ENCODE assay signal across 1 cellular context in genomic region chr4:147286846-147287587, GRCh38.
TF ChIP-seq lines count a peak whose summit lies in the region.

No MANE protein-coding gene starts in this region.

TF ChIP-seq in GM23338, 12 proteins besides CTCF, POLR2A, EP300 and RAD21:
- TF ChIP-seq ZNF114 (CRISPR knock-in tag; IDR thresholded peaks at IDR 0.05) (no peak), ZNF331 (CRISPR knock-in tag; IDR thresholded peaks at IDR 0.05; ENCODE audit: low read depth) (no peak), POLR2AphosphoS5 (IDR thresholded peaks at IDR 0.05; ENCODE audit: low read depth) (no peak), JUNB (IDR thresholded peaks at IDR 0.05; ENCODE audit: unreplicated experiment) (no peak), CREB1 (CRISPR knock-in tag; IDR thresholded peaks at IDR 0.05; ENCODE audit: low read depth) (no peak), EZH2 (IDR thresholded peaks at IDR 0.05; ENCODE audit: low read depth, unreplicated experiment) (no peak), NANOG (IDR thresholded peaks at IDR 0.05; ENCODE audit: borderline replicate concordance) (no peak), EZH2phosphoT487 (IDR thresholded peaks at IDR 0.05; ENCODE audit: unreplicated experiment) (no peak), REST (IDR thresholded peaks at IDR 0.05; ENCODE audit: unreplicated experiment) (no peak), STAT1 (IDR thresholded peaks at IDR 0.05; ENCODE audit: unreplicated experiment) (no peak)
- TF ChIP-seq, protein P1, sequence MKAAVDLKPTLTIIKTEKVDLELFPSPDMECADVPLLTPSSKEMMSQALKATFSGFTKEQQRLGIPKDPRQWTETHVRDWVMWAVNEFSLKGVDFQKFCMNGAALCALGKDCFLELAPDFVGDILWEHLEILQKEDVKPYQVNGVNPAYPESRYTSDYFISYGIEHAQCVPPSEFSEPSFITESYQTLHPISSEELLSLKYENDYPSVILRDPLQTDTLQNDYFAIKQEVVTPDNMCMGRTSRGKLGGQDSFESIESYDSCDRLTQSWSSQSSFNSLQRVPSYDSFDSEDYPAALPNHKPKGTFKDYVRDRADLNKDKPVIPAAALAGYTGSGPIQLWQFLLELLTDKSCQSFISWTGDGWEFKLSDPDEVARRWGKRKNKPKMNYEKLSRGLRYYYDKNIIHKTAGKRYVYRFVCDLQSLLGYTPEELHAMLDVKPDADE (IDR thresholded peaks at IDR 0.05): no peak
- TF ChIP-seq, protein P2, sequence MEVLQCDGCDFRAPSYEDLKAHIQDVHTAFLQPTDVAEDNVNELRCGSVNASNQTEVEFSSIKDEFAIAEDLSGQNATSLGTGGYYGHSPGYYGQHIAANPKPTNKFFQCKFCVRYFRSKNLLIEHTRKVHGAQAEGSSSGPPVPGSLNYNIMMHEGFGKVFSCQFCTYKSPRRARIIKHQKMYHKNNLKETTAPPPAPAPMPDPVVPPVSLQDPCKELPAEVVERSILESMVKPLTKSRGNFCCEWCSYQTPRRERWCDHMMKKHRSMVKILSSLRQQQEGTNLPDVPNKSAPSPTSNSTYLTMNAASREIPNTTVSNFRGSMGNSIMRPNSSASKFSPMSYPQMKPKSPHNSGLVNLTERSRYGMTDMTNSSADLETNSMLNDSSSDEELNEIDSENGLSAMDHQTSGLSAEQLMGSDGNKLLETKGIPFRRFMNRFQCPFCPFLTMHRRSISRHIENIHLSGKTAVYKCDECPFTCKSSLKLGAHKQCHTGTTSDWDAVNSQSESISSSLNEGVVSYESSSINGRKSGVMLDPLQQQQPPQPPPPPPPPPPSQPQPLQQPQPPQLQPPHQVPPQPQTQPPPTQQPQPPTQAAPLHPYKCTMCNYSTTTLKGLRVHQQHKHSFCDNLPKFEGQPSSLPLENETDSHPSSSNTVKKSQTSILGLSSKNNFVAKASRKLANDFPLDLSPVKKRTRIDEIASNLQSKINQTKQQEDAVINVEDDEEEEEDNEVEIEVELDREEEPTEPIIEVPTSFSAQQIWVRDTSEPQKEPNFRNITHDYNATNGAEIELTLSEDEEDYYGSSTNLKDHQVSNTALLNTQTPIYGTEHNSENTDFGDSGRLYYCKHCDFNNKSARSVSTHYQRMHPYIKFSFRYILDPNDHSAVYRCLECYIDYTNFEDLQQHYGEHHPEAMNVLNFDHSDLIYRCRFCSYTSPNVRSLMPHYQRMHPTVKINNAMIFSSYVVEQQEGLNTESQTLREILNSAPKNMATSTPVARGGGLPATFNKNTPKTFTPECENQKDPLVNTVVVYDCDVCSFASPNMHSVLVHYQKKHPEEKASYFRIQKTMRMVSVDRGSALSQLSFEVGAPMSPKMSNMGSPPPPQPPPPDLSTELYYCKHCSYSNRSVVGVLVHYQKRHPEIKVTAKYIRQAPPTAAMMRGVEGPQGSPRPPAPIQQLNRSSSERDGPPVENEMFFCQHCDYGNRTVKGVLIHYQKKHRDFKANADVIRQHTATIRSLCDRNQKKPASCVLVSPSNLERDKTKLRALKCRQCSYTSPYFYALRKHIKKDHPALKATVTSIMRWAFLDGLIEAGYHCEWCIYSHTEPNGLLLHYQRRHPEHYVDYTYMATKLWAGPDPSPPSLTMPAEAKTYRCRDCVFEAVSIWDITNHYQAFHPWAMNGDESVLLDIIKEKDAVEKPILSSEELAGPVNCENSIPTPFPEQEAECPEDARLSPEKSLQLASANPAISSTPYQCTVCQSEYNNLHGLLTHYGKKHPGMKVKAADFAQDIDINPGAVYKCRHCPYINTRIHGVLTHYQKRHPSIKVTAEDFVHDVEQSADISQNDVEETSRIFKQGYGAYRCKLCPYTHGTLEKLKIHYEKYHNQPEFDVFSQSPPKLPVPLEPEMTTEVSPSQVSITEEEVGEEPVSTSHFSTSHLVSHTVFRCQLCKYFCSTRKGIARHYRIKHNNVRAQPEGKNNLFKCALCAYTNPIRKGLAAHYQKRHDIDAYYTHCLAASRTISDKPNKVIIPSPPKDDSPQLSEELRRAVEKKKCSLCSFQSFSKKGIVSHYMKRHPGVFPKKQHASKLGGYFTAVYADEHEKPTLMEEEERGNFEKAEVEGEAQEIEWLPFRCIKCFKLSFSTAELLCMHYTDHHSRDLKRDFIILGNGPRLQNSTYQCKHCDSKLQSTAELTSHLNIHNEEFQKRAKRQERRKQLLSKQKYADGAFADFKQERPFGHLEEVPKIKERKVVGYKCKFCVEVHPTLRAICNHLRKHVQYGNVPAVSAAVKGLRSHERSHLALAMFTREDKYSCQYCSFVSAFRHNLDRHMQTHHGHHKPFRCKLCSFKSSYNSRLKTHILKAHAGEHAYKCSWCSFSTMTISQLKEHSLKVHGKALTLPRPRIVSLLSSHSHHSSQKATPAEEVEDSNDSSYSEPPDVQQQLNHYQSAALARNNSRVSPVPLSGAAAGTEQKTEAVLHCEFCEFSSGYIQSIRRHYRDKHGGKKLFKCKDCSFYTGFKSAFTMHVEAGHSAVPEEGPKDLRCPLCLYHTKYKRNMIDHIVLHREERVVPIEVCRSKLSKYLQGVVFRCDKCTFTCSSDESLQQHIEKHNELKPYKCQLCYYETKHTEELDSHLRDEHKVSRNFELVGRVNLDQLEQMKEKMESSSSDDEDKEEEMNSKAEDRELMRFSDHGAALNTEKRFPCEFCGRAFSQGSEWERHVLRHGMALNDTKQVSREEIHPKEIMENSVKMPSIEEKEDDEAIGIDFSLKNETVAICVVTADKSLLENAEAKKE (CRISPR knock-in tag; IDR thresholded peaks at IDR 0.05): no peak
TF ChIP-seq in GM23338: peak in this region for 0.
